32 cellular contexts compared by ENCODE assay signal in the genomic region with DNA sequence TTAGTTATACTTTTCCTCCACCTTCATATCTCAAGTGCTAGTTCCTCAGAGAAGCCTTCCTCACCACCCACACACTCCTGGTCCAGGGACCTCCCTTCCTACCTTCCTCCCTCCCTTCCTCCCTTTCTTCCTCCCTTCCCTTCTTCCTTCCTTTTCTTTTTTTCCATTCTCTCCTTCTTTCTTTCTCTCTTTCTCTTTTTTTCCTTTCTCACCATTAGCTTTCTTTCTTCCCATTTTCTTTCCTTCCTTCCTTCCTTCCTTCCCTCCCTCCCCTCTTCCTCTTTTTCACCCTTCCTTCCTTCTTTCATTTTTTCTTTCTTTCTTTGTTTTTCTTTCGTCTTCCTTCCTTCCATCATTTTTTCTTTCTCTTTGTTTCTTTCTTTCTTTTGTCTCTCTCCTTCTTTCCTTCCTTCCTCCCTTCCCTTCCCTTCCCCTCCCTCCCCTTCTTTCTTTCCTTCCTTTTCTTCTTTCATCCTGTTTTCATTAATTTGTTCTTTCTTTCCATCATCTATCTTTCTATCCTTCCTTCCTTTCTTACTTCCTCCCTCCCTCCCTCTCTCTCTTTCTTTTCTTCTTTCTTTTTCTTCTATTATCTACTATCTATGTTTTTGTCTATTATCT.
"Had no signal": no experiment of that assay in that cellular context is flagged by ENCODE, and none has a peak within 500 bp of the region (broad histone marks: within the 10 kb centered on the region; RNA-seq: fewer than 3 reads in every experiment).

No MANE protein-coding gene starts in this region.

- H3K36me3 ChIP-seq: brain microvascular endothelial cell, WERI-Rb-1 had no signal

- H3K4me1 Mint-ChIP-seq: activated CD4-positive, alpha-beta T cell treated with anti-CD3 and anti-CD28 coated beads for 36 hours; activated CD4-positive, alpha-beta T cell treated with anti-CD3 and anti-CD28 coated beads, Interleukin-2, amount 10 ng/mL, durations not matched to agents 24 days and 14 days; activated T-helper 17 cell treated with anti-CD3 and anti-CD28 coated beads, Interleukin-2, amount 50 U/mL, for 72 hours; endodermal cell; T-helper 17 cell had no signal

- FAIRE-seq: astrocyte, bronchial epithelial cell, frontal cortex had no signal

- H3K27ac Mint-ChIP-seq: activated CD4-positive, alpha-beta memory T cell treated with anti-CD3 and anti-CD28 coated beads for 36 hours; activated CD4-positive, alpha-beta T cell treated with anti-CD3 and anti-CD28 coated beads for 36 hours; activated CD4-positive, alpha-beta T cell treated with anti-CD3 and anti-CD28 coated beads, Interleukin-2, amount 10 ng/mL, durations not matched to agents 24 days and 14 days; activated naive CD8-positive, alpha-beta T cell; activated T-helper 17 cell treated with anti-CD3 and anti-CD28 coated beads, Interleukin-2, amount 50 U/mL, for 72 hours; dendritic cell treated with granulocyte-macrophage colony-stimulating factor and Interleukin-4, amounts not matched to agents 40 ng/mL and 50 ng/mL, for 4 days; endodermal cell; T-helper 17 cell; T-helper 2 cell treated with Interferon-gamma antibody and Interleukin-4, amounts not matched to agents 5 μg/mL and 100 μg/mL, for 36 hours had no signal

- H3K36me3 Mint-ChIP-seq: activated CD4-positive, alpha-beta memory T cell treated with anti-CD3 and anti-CD28 coated beads for 36 hours; activated naive CD8-positive, alpha-beta T cell had no signal

- H3K27me3 ChIP-seq: brain microvascular endothelial cell, dorsolateral prefrontal cortex had no signal

- DNase-seq: activated CD4-positive, alpha-beta memory T cell treated with anti-CD3 and anti-CD28 coated beads for 36 hours; activated CD4-positive, alpha-beta T cell treated with anti-CD3 and anti-CD28 coated beads for 36 hours; activated CD4-positive, alpha-beta T cell treated with anti-CD3 and anti-CD28 coated beads, Interleukin-2, amount 10 ng/mL, durations not matched to agents 24 days and 14 days; activated CD4-positive, CD25-positive, alpha-beta regulatory T cell; activated CD4-positive, CD25-positive, alpha-beta regulatory T cell treated with anti-CD3 and anti-CD28 coated beads, Interleukin-2, amount 50 U/mL, for 72 hours; activated CD8-positive, alpha-beta memory T cell treated with anti-CD3 and anti-CD28 coated beads for 24 hours; activated effector memory CD4-positive, alpha-beta T cell treated with Interleukin-2 at 50 U/mL for 16 hours; activated gamma-delta T cell treated with Interleukin-2 at 50 U/mL for 16 hours; activated naive CD4-positive, alpha-beta T cell treated with anti-CD3 and anti-CD28 coated beads, Interleukin-2, amount 50 U/mL, for 16 hours; activated naive CD4-positive, alpha-beta T cell treated with Interleukin-2 at 50 U/mL for 16 hours; activated T-cell treated with anti-CD3 and anti-CD28 coated beads, Interleukin-2, amount 50 U/mL, for 4 hours; amniotic stem cell; anterior cingulate cortex; brain microvascular endothelial cell; dorsolateral prefrontal cortex; effector memory CD4-positive, alpha-beta T cell; endodermal cell; foreskin fibroblast; T-helper 1 cell; T-helper 17 cell; T1000; WERI-Rb-1 had no signal

- H3K4me3 ChIP-seq: coronary artery, dorsolateral prefrontal cortex had no signal

- H3K9me3 Mint-ChIP-seq: activated CD4-positive, alpha-beta memory T cell treated with anti-CD3 and anti-CD28 coated beads for 36 hours; activated CD4-positive, alpha-beta T cell treated with anti-CD3 and anti-CD28 coated beads, Interleukin-2, amount 10 ng/mL, durations not matched to agents 24 days and 14 days; activated T-cell treated with anti-CD3 and anti-CD28 coated beads, Interleukin-2, amount 50 U/mL, for 4 hours; activated T-helper 17 cell treated with anti-CD3 and anti-CD28 coated beads, Interleukin-2, amount 50 U/mL, for 72 hours; central memory CD8-positive, alpha-beta T cell; dendritic cell treated with granulocyte-macrophage colony-stimulating factor and Interleukin-4, amounts not matched to agents 40 ng/mL and 50 ng/mL, for 4 days; endodermal cell; T-helper 2 cell treated with Interferon-gamma antibody and Interleukin-4, amounts not matched to agents 5 μg/mL and 100 μg/mL, for 36 hours had no signal

- H3K27me3 Mint-ChIP-seq: activated CD4-positive, alpha-beta memory T cell treated with anti-CD3 and anti-CD28 coated beads for 36 hours; activated CD4-positive, alpha-beta T cell treated with anti-CD3 and anti-CD28 coated beads for 36 hours; activated CD4-positive, alpha-beta T cell treated with anti-CD3 and anti-CD28 coated beads, Interleukin-2, amount 10 ng/mL, durations not matched to agents 24 days and 14 days; activated naive CD8-positive, alpha-beta T cell; activated T-helper 17 cell treated with anti-CD3 and anti-CD28 coated beads, Interleukin-2, amount 50 U/mL, for 72 hours; central memory CD8-positive, alpha-beta T cell; dendritic cell treated with granulocyte-macrophage colony-stimulating factor and Interleukin-4, amounts not matched to agents 40 ng/mL and 50 ng/mL, for 4 days; T-helper 17 cell had no signal

- ATAC-seq: activated CD4-positive, alpha-beta T cell treated with anti-CD3 and anti-CD28 coated beads for 36 hours; activated T-cell treated with anti-CD3 and anti-CD28 coated beads, Interleukin-2, amount 50 U/mL, for 4 hours; activated T-helper 17 cell treated with anti-CD3 and anti-CD28 coated beads, Interleukin-2, amount 50 U/mL, for 72 hours; esophagus mucosa; T-helper 17 cell had no signal

- H3K4me3 Mint-ChIP-seq: activated CD4-positive, alpha-beta memory T cell treated with anti-CD3 and anti-CD28 coated beads for 36 hours; activated CD4-positive, alpha-beta T cell treated with anti-CD3 and anti-CD28 coated beads for 36 hours; activated CD4-positive, alpha-beta T cell treated with anti-CD3 and anti-CD28 coated beads, Interleukin-2, amount 10 ng/mL, durations not matched to agents 24 days and 14 days; activated naive CD8-positive, alpha-beta T cell; activated T-cell treated with anti-CD3 and anti-CD28 coated beads, Interleukin-2, amount 50 U/mL, for 4 hours; activated T-helper 17 cell treated with anti-CD3 and anti-CD28 coated beads, Interleukin-2, amount 50 U/mL, for 72 hours; central memory CD8-positive, alpha-beta T cell; dendritic cell treated with granulocyte-macrophage colony-stimulating factor and Interleukin-4, amounts not matched to agents 40 ng/mL and 50 ng/mL, for 4 days; endodermal cell; T-helper 17 cell; T-helper 2 cell treated with Interferon-gamma antibody and Interleukin-4, amounts not matched to agents 5 μg/mL and 100 μg/mL, for 36 hours had no signal

- H3K27ac ChIP-seq: brain microvascular endothelial cell, coronary artery, WERI-Rb-1 had no signal
